21 cellular contexts compared by ENCODE assay signal in genomic region chr11:28657378-28658030, GRCh38.
DNase-seq lines count a peak whose midpoint lies in the region; ATAC-seq, FAIRE-seq and TF ChIP-seq lines count a peak whose summit lies in the region.
"Had no signal": no experiment of that assay in that cellular context is flagged by ENCODE, and none has a peak within 500 bp of the region (broad histone marks: within the 10 kb centered on the region; RNA-seq: fewer than 3 reads in every experiment).

No MANE protein-coding gene starts in this region.

- H3K27ac Mint-ChIP-seq in activated naive CD8-positive, alpha-beta T cell treated with anti-CD3 and anti-CD28 coated beads, Interleukin-2, amount 50 U/mL, for 24 hours, result no peak overlapping the region
- H3K27ac Mint-ChIP-seq in CD4-positive, alpha-beta memory T cell, result no peak overlapping the region
- H3K27ac Mint-ChIP-seq: activated CD8-positive, alpha-beta T cell treated with anti-CD3 and anti-CD28 coated beads, Interleukin-2, amount 10 ng/mL, durations not matched to agents 7 days and 5 days; immature natural killer cell; memory B cell had no signal

- H3K9me3 Mint-ChIP-seq in activated naive CD8-positive, alpha-beta T cell treated with anti-CD3 and anti-CD28 coated beads, Interleukin-2, amount 50 U/mL, for 24 hours, result peaks cover 2% of the 10 kb centered on the region
- H3K9me3 Mint-ChIP-seq in CD4-positive, alpha-beta memory T cell, result peaks cover 0 to 4% (median under 1%) of the 10 kb centered on the region in 8 donors
- H3K9me3 Mint-ChIP-seq: activated T-cell treated with anti-CD3 and anti-CD28 coated beads, Interleukin-2, amount 50 U/mL, for 4 hours; memory B cell had no signal

- TF ChIP-seq POLR2A in endothelial cell of umbilical vein (IDR thresholded peaks at IDR 0.05; ENCODE audit: low read depth, low read length), result no peak

- dilution Hi-C loops in endothelial cell of umbilical vein (cut with MboI; ENCODE audit: extremely low pct_ligation_motif_present, low sequenced_read_pairs), result no loop called here

- no peaks in the 10 kb centered on the region for H4K20me1 ChIP-seq in GM23248 (ENCODE audit: insufficient read depth)
- H4K20me1 ChIP-seq in endothelial cell of umbilical vein (replicated peaks; ENCODE audit: control insufficient read depth, extremely low read depth, insufficient read depth, low read length), result no peaks in the 10 kb centered on the region

- no peaks in the 10 kb centered on the region for H3K4me1 Mint-ChIP-seq in activated naive CD8-positive, alpha-beta T cell treated with anti-CD3 and anti-CD28 coated beads, Interleukin-2, amount 50 U/mL, for 24 hours
- no peaks in the 10 kb centered on the region for H3K4me1 Mint-ChIP-seq in CD4-positive, alpha-beta memory T cell
- H3K4me1 Mint-ChIP-seq: immature natural killer cell, memory B cell had no signal

- H3K79me2 ChIP-seq in GM23248 (ENCODE audit: insufficient read depth) (no peaks in the 10 kb centered on the region), endothelial cell of umbilical vein (ENCODE audit: control insufficient read depth, insufficient read depth, low read length) (no peaks in the 10 kb centered on the region)

- H3K4me2 ChIP-seq in GM23248 (ENCODE audit: unreplicated experiment), result no peak overlapping the region
- peak overlapping the region; percentile 44 for H3K4me2 ChIP-seq in endothelial cell of umbilical vein (ENCODE audit: insufficient read depth, low read length)

- no peak overlapping the region for H3K27ac ChIP-seq in GM23248
- H3K27ac ChIP-seq in RWPE2 (ENCODE audit: poor library complexity, severe bottlenecking), result peak overlapping the region; percentile 91
- no peak overlapping the region for H3K27ac ChIP-seq in endothelial cell of umbilical vein (ENCODE audit: insufficient read depth, low read depth, low read length)
- no peak overlapping the region for H3K27ac ChIP-seq in CD4-positive, alpha-beta memory T cell (ENCODE audit: low read depth, low read length)
- H3K27ac ChIP-seq: heart left ventricle, suprapubic skin had no signal

- intact Hi-C loops in endothelial cell of umbilical vein (cut with micrococcal nuclease), result no loop called here
- intact Hi-C loops in CD4-positive, alpha-beta memory T cell (cut with micrococcal nuclease), result no loop called here

- no peak overlapping the region for H3K4me3 Mint-ChIP-seq in activated naive CD8-positive, alpha-beta T cell treated with anti-CD3 and anti-CD28 coated beads, Interleukin-2, amount 50 U/mL, for 24 hours
- H3K4me3 Mint-ChIP-seq in CD4-positive, alpha-beta memory T cell, result no peak overlapping the region
- H3K4me3 Mint-ChIP-seq: activated CD8-positive, alpha-beta T cell treated with anti-CD3 and anti-CD28 coated beads, Interleukin-2, amount 10 ng/mL, durations not matched to agents 7 days and 5 days; activated T-cell treated with anti-CD3 and anti-CD28 coated beads, Interleukin-2, amount 50 U/mL, for 4 hours; immature natural killer cell; memory B cell had no signal

- H3K27me3 ChIP-seq in GM23248 (replicated peaks; ENCODE audit: insufficient read depth) (no peaks in the 10 kb centered on the region), RWPE2 (ENCODE audit: insufficient read depth, poor library complexity, severe bottlenecking) (no peaks in the 10 kb centered on the region), endothelial cell of umbilical vein (ENCODE audit: control insufficient read depth in 2 of 2, insufficient read depth in 2 of 2, low read length in 2 of 2) (no peaks in the 10 kb centered on the region)
- H3K27me3 ChIP-seq in CD4-positive, alpha-beta memory T cell (ENCODE audit: insufficient read depth, low read length), result no peaks in the 10 kb centered on the region
- H3K27me3 ChIP-seq: MG63, suprapubic skin had no signal

- H3K9me2 ChIP-seq in GM23248 (ENCODE audit: insufficient read depth), result no peaks in the 10 kb centered on the region

- FAIRE-seq in endothelial cell of umbilical vein (lab: Jason Lieb, UNC), result peak; percentile 71

- CTCF ChIA-PET in endothelial cell of umbilical vein (lab: Charles Lee), result interaction anchor here (1.0 to 1.4 kb wide), 2 partner anchors 12 to 671 kb away, joined by 3 to 4 read pairs; no protein-coding TSS in a partner anchor
- CTCF ChIA-PET in CD4-positive, alpha-beta memory T cell (lab: Charles Lee; ENCODE audit: partially characterized antibody), result no interaction called here

- H3K9me1 ChIP-seq in endothelial cell of umbilical vein (replicated peaks; ENCODE audit: control insufficient read depth, extremely low read depth, insufficient read depth, low read length), result no peaks in the 10 kb centered on the region

- ATAC-seq in RWPE2 (ENCODE audit: low read depth), result peak; percentile 83
- ATAC-seq in activated naive CD8-positive, alpha-beta T cell treated with anti-CD3 and anti-CD28 coated beads, Interleukin-2, amount 50 U/mL, for 24 hours, result no peak
- ATAC-seq: activated CD8-positive, alpha-beta T cell treated with anti-CD3 and anti-CD28 coated beads, Interleukin-2, amount 10 ng/mL, durations not matched to agents 7 days and 5 days; activated T-cell treated with anti-CD3 and anti-CD28 coated beads, Interleukin-2, amount 50 U/mL, for 4 hours; esophagus mucosa; heart left ventricle had no signal

- POLR2A ChIA-PET in endothelial cell of umbilical vein (lab: Charles Lee), result no interaction called here
- POLR2A ChIA-PET in CD4-positive, alpha-beta memory T cell (lab: Charles Lee; ENCODE audit: partially characterized antibody), result no interaction called here

- H3K4me1 ChIP-seq in GM23248 (ENCODE audit: insufficient read depth) (peaks cover 8% of the 10 kb centered on the region; the same call in 1 of the 2 replicates), RWPE2 (ENCODE audit: insufficient read depth, poor library complexity, severe bottlenecking) (peaks cover 37% of the 10 kb centered on the region), endothelial cell of umbilical vein (ENCODE audit: control insufficient read depth, extremely low read depth, insufficient read depth, low read length) (peaks cover 22% of the 10 kb centered on the region)
- no peaks in the 10 kb centered on the region for H3K4me1 ChIP-seq in CD4-positive, alpha-beta memory T cell (ENCODE audit: insufficient read depth, low read length)
- H3K4me1 ChIP-seq: heart left ventricle, suprapubic skin had no signal

- H3K27me3 Mint-ChIP-seq in activated naive CD8-positive, alpha-beta T cell treated with anti-CD3 and anti-CD28 coated beads, Interleukin-2, amount 50 U/mL, for 24 hours, result no peaks in the 10 kb centered on the region
- no peaks in the 10 kb centered on the region for H3K27me3 Mint-ChIP-seq in CD4-positive, alpha-beta memory T cell
- H3K27me3 Mint-ChIP-seq: memory B cell had no signal

- no TSS peak for BruUV-seq in endothelial cell of umbilical vein (replicated peaks; lab: Mats Ljungman, UMichigan)

- no peaks in the 10 kb centered on the region for H3K36me3 Mint-ChIP-seq in activated naive CD8-positive, alpha-beta T cell treated with anti-CD3 and anti-CD28 coated beads, Interleukin-2, amount 50 U/mL, for 24 hours (ENCODE audit: low read depth)
- no peaks in the 10 kb centered on the region for H3K36me3 Mint-ChIP-seq in CD4-positive, alpha-beta memory T cell
- H3K36me3 Mint-ChIP-seq: immature natural killer cell, memory B cell had no signal

- DNase-seq in GM23248, result peak; percentile 39
- DNase-seq in RWPE2 (ENCODE audit: low spot score), result no peak
- DNase-seq in endothelial cell of umbilical vein (ENCODE audit: low read depth, low spot score), result peak; percentile 54
- peak; percentile 15 for DNase-seq in myocyte (ENCODE audit: low read depth)
- DNase-seq in activated naive CD8-positive, alpha-beta T cell treated with anti-CD3 and anti-CD28 coated beads, Interleukin-2, amount 50 U/mL, for 24 hours, result no peak
- no peak for DNase-seq in CD4-positive, alpha-beta memory T cell
- DNase-seq in cerebellum (ENCODE audit: low spot score), result no peak
- DNase-seq in NCI-H1436 (lab: John Stamatoyannopoulos, UW), result no peak
- DNase-seq: activated CD8-positive, alpha-beta T cell treated with anti-CD3 and anti-CD28 coated beads, Interleukin-2, amount 10 ng/mL, durations not matched to agents 7 days and 5 days; activated naive CD4-positive, alpha-beta T cell treated with anti-CD3 and anti-CD28 coated beads, Interleukin-2, amount 50 U/mL, for 16 hours; activated T-cell treated with anti-CD3 and anti-CD28 coated beads, Interleukin-2, amount 50 U/mL, for 4 hours; heart left ventricle; immature natural killer cell; MG63; NCI-H1694; NCI-H2227 treated with DMSO at 0.1 percent for 48 hours; NK-92 treated with Interleukin-12 subunit alpha and Interleukin-12 subunit beta, amount 100 ng/mL, for 24 hours; stimulated activated CD4-positive, alpha-beta T cell treated with anti-CD3 and anti-CD28 coated beads, Interleukin-12 subunit alpha, Interleukin-12 subunit beta, amount 100 ng/mL, for 4 hours had no signal

- H3K4me3 ChIP-seq in GM23248, result no peak overlapping the region
- H3K4me3 ChIP-seq in RWPE2 (ENCODE audit: severe bottlenecking), result no peak overlapping the region
- no peak overlapping the region for H3K4me3 ChIP-seq in endothelial cell of umbilical vein (replicated peaks in 1 of 3; ENCODE audit: insufficient read depth in 1 of 3, low read depth in 1 of 3, low read length in 3 of 3)
- H3K4me3 ChIP-seq in CD4-positive, alpha-beta memory T cell (ENCODE audit: low read length in 2 of 2), result no peak overlapping the region
- H3K4me3 ChIP-seq: heart left ventricle, MG63, suprapubic skin had no signal

- 0 out of 2 replicates have a peak overlapping the region, but pooled peaks have one; percentile 18 for H2AFZ ChIP-seq in GM23248
- H2AFZ ChIP-seq in endothelial cell of umbilical vein (ENCODE audit: low read depth, low read length), result no peak overlapping the region

- in situ Hi-C loops in GM23248 (cut with MboI), result no loop called here

- no peak for TF ChIP-seq CTCF in RWPE2 (IDR thresholded peaks at IDR 0.05; ENCODE audit: poor library complexity, severe bottlenecking)
- TF ChIP-seq CTCF in endothelial cell of umbilical vein (IDR thresholded peaks at IDR 0.05; ENCODE audit: extremely low read depth in 1 of 2, insufficient read depth in 1 of 2, low read depth in 1 of 2, low read length in 2 of 2), result no peak

- H3K36me3 ChIP-seq in GM23248 (ENCODE audit: low read depth) (no peaks in the 10 kb centered on the region), RWPE2 (ENCODE audit: low read depth) (no peaks in the 10 kb centered on the region), endothelial cell of umbilical vein (ENCODE audit: control insufficient read depth in 2 of 2, extremely low read depth in 1 of 2, insufficient read depth in 2 of 2, low read length in 2 of 2) (no peaks in the 10 kb centered on the region)
- H3K36me3 ChIP-seq in CD4-positive, alpha-beta memory T cell (ENCODE audit: insufficient read depth, low read length), result no peaks in the 10 kb centered on the region
- H3K36me3 ChIP-seq: heart left ventricle, MG63, suprapubic skin had no signal

- H3K9me3 ChIP-seq in GM23248 (ENCODE audit: low read depth) (no peaks in the 10 kb centered on the region), RWPE2 (ENCODE audit: severe bottlenecking) (no peaks in the 10 kb centered on the region), endothelial cell of umbilical vein (replicated peaks; ENCODE audit: control insufficient read depth, insufficient read depth, low read length) (no peaks in the 10 kb centered on the region)
- H3K9me3 ChIP-seq in CD4-positive, alpha-beta memory T cell (ENCODE audit: control insufficient read depth in 1 of 2, low read length in 2 of 2), result no peaks in the 10 kb centered on the region
- H3K9me3 ChIP-seq: heart left ventricle, MG63, suprapubic skin had no signal

- whole genome bisulfite sequencing in GM23248 (ENCODE audit: low coverage in 1 of 2, low lambda C conversion rate in 2 of 2, missing lambda C conversion rate in 2 of 2), 2 experiments, result 38 to 40% methylated on average over 5 of the region's 5 CpGs

- H3K9ac ChIP-seq in GM23248 (no peak overlapping the region), endothelial cell of umbilical vein (replicated peaks; ENCODE audit: extremely low read depth, insufficient read depth, low read length) (no peak overlapping the region)

- H3F3A ChIP-seq in GM23248 (ENCODE audit: insufficient read depth), result peaks cover 6% of the 10 kb centered on the region; the same call in 1 of the 2 replicates

Comparison
In these comparisons a context has a peak if more than half of its experiments do, and no peak if none do; other contexts are left out.
1. DNase-seq: peak in GM23248 (single experiment), endothelial cell of umbilical vein (single experiment) and myocyte (single experiment); none in RWPE2 (single experiment), activated naive CD8-positive, alpha-beta T cell treated with anti-CD3 and anti-CD28 coated beads, Interleukin-2, amount 50 U/mL, for 24 hours (single experiment), CD4-positive, alpha-beta memory T cell (0 of 5), cerebellum (single experiment) and NCI-H1436 (single experiment).